ENCODE assay signal across 1 cellular context in genomic region chr1:35930593-35931423, GRCh38.
TF ChIP-seq lines count a peak whose summit lies in the region.

Gene AGO3 (plus strand): TSS chr1:35931105. CDS start chr1:35931427, 322 bp downstream.

TF ChIP-seq in K562, 482 proteins besides CTCF, POLR2A, EP300 and RAD21 (continued from another document and continues in another):
- TF ChIP-seq, protein P1, sequence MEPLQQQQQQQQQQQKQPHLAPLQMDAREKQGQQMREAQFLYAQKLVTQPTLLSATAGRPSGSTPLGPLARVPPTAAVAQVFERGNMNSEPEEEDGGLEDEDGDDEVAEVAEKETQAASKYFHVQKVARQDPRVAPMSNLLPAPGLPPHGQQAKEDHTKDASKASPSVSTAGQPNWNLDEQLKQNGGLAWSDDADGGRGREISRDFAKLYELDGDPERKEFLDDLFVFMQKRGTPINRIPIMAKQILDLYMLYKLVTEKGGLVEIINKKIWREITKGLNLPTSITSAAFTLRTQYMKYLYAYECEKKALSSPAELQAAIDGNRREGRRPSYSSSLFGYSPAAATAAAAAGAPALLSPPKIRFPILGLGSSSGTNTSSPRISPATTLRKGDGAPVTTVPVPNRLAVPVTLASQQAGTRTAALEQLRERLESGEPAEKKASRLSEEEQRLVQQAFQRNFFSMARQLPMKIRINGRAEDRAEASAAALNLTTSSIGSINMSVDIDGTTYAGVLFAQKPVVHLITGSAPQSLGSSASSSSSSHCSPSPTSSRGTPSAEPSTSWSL (CRISPR knock-in tag; IDR thresholded peaks at IDR 0.05; ENCODE audit: borderline replicate concordance) = no peak
- TF ChIP-seq ZNF584 (CRISPR knock-in tag; IDR thresholded peaks at IDR 0.05; ENCODE audit: low read depth) = peak; percentile 72; the same call in 1 of the 2 replicates
- peak in 1 of 2 experiments; percentile 98; a peak in 2 of 4 replicates for TF ChIP-seq ZNF639 (CRISPR knock-in tag; conservative IDR thresholded peaks at IDR 0.05 in 1 of 2, IDR thresholded peaks at IDR 0.05 in 1 of 2)
- peak; percentile 82 for TF ChIP-seq ESRRA (IDR thresholded peaks at IDR 0.05; ENCODE audit: borderline replicate concordance, low read depth)
- TF ChIP-seq CGGBP1 (CRISPR knock-in tag; IDR thresholded peaks at IDR 0.05) = peak; percentile 37; the same call in 1 of the 2 replicates
- peak; percentile 79 for TF ChIP-seq RB1 (IDR thresholded peaks at IDR 0.05; ENCODE audit: low read depth)
- TF ChIP-seq BRF2 (IDR thresholded peaks at IDR 0.05; ENCODE audit: borderline replicate concordance, insufficient read depth, insufficient read length) = no peak
- TF ChIP-seq ZNF57 (CRISPR knock-in tag; IDR thresholded peaks at IDR 0.05) = no peak
- peak; percentile 87 for TF ChIP-seq CREB1 (IDR thresholded peaks at IDR 0.05)
- TF ChIP-seq CREB1 (CRISPR knock-in tag; IDR thresholded peaks at IDR 0.05) = peak; percentile 85
- peak in 1 of 2 experiments; percentile 23; a peak in 1 of 4 replicates for TF ChIP-seq SRF (CRISPR knock-in tag; IDR thresholded peaks at IDR 0.05)
- TF ChIP-seq PURB (CRISPR knock-in tag; IDR thresholded peaks at IDR 0.05; ENCODE audit: low read depth) = no peak
- no peak for TF ChIP-seq SMC3 (conservative IDR thresholded peaks at IDR 0.05; ENCODE audit: insufficient read depth, low read depth, low read length)
- TF ChIP-seq, protein P2, sequence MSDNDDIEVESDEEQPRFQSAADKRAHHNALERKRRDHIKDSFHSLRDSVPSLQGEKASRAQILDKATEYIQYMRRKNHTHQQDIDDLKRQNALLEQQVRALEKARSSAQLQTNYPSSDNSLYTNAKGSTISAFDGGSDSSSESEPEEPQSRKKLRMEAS (CRISPR knock-in tag; IDR thresholded peaks at IDR 0.05) = peak; percentile 19
- TF ChIP-seq, protein P3, sequence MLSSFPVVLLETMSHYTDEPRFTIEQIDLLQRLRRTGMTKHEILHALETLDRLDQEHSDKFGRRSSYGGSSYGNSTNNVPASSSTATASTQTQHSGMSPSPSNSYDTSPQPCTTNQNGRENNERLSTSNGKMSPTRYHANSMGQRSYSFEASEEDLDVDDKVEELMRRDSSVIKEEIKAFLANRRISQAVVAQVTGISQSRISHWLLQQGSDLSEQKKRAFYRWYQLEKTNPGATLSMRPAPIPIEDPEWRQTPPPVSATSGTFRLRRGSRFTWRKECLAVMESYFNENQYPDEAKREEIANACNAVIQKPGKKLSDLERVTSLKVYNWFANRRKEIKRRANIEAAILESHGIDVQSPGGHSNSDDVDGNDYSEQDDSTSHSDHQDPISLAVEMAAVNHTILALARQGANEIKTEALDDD (IDR thresholded peaks at IDR 0.05) = no peak
- no peak; the same call in 1 of the 2 replicates for TF ChIP-seq DPF2 (IDR thresholded peaks at IDR 0.05)
- TF ChIP-seq KDM5B (IDR thresholded peaks at IDR 0.05; ENCODE audit: insufficient replicate concordance, low read depth, low read length) = peak; percentile 90
- no peak for TF ChIP-seq FOXJ3 (CRISPR knock-in tag; IDR thresholded peaks at IDR 0.05)
- TF ChIP-seq PRPF4 (IDR thresholded peaks at IDR 0.05; ENCODE audit: insufficient read depth, low read depth, low read length, poor library complexity, severe bottlenecking) = no peak
- no peak for TF ChIP-seq ZNF121 (CRISPR knock-in tag; conservative IDR thresholded peaks at IDR 0.05)
- no peak for TF ChIP-seq YBX1 (IDR thresholded peaks at IDR 0.05)
- TF ChIP-seq, protein P4, sequence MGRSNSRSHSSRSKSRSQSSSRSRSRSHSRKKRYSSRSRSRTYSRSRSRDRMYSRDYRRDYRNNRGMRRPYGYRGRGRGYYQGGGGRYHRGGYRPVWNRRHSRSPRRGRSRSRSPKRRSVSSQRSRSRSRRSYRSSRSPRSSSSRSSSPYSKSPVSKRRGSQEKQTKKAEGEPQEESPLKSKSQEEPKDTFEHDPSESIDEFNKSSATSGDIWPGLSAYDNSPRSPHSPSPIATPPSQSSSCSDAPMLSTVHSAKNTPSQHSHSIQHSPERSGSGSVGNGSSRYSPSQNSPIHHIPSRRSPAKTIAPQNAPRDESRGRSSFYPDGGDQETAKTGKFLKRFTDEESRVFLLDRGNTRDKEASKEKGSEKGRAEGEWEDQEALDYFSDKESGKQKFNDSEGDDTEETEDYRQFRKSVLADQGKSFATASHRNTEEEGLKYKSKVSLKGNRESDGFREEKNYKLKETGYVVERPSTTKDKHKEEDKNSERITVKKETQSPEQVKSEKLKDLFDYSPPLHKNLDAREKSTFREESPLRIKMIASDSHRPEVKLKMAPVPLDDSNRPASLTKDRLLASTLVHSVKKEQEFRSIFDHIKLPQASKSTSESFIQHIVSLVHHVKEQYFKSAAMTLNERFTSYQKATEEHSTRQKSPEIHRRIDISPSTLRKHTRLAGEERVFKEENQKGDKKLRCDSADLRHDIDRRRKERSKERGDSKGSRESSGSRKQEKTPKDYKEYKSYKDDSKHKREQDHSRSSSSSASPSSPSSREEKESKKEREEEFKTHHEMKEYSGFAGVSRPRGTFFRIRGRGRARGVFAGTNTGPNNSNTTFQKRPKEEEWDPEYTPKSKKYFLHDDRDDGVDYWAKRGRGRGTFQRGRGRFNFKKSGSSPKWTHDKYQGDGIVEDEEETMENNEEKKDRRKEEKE (IDR thresholded peaks at IDR 0.05; ENCODE audit: borderline replicate concordance in 1 of 2, control insufficient read depth in 1 of 2, low read depth in 2 of 2, low read length in 1 of 2) = peak in 1 of 2 experiments; percentile 96; a peak in 2 of 4 replicates
- 0 out of 2 replicates have a peak, but pooled peaks have one; percentile 4 for TF ChIP-seq HDAC2 (IDR thresholded peaks at IDR 0.05)
- peak; percentile 36; the same call in 1 of the 2 replicates for TF ChIP-seq SPI1 (IDR thresholded peaks at IDR 0.05; ENCODE audit: borderline replicate concordance, low read depth, low read length)
- TF ChIP-seq ZEB2 (IDR thresholded peaks at IDR 0.05) = no peak; the same call in 1 of the 2 replicates
- TF ChIP-seq, protein P5, sequence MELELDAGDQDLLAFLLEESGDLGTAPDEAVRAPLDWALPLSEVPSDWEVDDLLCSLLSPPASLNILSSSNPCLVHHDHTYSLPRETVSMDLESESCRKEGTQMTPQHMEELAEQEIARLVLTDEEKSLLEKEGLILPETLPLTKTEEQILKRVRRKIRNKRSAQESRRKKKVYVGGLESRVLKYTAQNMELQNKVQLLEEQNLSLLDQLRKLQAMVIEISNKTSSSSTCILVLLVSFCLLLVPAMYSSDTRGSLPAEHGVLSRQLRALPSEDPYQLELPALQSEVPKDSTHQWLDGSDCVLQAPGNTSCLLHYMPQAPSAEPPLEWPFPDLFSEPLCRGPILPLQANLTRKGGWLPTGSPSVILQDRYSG (tag; conservative IDR thresholded peaks at IDR 0.05; ENCODE audit: low read depth) = no peak
- peak; percentile 96 for TF ChIP-seq EGR1 (conservative IDR thresholded peaks at IDR 0.05)
- no peak for TF ChIP-seq TAL1 (IDR thresholded peaks at IDR 0.05)
- no peak for TF ChIP-seq SMARCA4 (IDR thresholded peaks at IDR 0.05)
- TF ChIP-seq ZSCAN29 (IDR thresholded peaks at IDR 0.05) = no peak
- peak; percentile 99 for TF ChIP-seq GABPA (tag; conservative IDR thresholded peaks at IDR 0.05; ENCODE audit: low read depth)
- no peak for TF ChIP-seq HMG20B (CRISPR knock-in tag; IDR thresholded peaks at IDR 0.05)
- no peak for TF ChIP-seq BMI1 (IDR thresholded peaks at IDR 0.05; ENCODE audit: low read length)
- TF ChIP-seq ZNF175 (CRISPR knock-in tag; IDR thresholded peaks at IDR 0.05; ENCODE audit: low read depth) = no peak; the same call in 1 of the 2 replicates
- TF ChIP-seq, protein P6, sequence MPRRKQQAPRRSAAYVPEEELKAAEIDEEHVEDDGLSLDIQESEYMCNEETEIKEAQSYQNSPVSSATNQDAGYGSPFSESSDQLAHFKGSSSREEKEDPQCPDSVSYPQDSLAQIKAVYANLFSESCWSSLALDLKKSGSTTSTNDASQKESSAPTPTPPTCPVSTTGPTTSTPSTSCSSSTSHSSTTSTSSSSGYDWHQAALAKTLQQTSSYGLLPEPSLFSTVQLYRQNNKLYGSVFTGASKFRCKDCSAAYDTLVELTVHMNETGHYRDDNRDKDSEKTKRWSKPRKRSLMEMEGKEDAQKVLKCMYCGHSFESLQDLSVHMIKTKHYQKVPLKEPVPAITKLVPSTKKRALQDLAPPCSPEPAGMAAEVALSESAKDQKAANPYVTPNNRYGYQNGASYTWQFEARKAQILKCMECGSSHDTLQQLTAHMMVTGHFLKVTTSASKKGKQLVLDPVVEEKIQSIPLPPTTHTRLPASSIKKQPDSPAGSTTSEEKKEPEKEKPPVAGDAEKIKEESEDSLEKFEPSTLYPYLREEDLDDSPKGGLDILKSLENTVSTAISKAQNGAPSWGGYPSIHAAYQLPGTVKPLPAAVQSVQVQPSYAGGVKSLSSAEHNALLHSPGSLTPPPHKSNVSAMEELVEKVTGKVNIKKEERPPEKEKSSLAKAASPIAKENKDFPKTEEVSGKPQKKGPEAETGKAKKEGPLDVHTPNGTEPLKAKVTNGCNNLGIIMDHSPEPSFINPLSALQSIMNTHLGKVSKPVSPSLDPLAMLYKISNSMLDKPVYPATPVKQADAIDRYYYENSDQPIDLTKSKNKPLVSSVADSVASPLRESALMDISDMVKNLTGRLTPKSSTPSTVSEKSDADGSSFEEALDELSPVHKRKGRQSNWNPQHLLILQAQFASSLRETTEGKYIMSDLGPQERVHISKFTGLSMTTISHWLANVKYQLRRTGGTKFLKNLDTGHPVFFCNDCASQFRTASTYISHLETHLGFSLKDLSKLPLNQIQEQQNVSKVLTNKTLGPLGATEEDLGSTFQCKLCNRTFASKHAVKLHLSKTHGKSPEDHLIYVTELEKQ (CRISPR knock-in tag; IDR thresholded peaks at IDR 0.05) = no peak
- no peak for TF ChIP-seq STAT5B (CRISPR knock-in tag; IDR thresholded peaks at IDR 0.05)
- peak; percentile 97 for TF ChIP-seq GATAD2B (IDR thresholded peaks at IDR 0.05; ENCODE audit: borderline replicate concordance)
- TF ChIP-seq, protein P7, sequence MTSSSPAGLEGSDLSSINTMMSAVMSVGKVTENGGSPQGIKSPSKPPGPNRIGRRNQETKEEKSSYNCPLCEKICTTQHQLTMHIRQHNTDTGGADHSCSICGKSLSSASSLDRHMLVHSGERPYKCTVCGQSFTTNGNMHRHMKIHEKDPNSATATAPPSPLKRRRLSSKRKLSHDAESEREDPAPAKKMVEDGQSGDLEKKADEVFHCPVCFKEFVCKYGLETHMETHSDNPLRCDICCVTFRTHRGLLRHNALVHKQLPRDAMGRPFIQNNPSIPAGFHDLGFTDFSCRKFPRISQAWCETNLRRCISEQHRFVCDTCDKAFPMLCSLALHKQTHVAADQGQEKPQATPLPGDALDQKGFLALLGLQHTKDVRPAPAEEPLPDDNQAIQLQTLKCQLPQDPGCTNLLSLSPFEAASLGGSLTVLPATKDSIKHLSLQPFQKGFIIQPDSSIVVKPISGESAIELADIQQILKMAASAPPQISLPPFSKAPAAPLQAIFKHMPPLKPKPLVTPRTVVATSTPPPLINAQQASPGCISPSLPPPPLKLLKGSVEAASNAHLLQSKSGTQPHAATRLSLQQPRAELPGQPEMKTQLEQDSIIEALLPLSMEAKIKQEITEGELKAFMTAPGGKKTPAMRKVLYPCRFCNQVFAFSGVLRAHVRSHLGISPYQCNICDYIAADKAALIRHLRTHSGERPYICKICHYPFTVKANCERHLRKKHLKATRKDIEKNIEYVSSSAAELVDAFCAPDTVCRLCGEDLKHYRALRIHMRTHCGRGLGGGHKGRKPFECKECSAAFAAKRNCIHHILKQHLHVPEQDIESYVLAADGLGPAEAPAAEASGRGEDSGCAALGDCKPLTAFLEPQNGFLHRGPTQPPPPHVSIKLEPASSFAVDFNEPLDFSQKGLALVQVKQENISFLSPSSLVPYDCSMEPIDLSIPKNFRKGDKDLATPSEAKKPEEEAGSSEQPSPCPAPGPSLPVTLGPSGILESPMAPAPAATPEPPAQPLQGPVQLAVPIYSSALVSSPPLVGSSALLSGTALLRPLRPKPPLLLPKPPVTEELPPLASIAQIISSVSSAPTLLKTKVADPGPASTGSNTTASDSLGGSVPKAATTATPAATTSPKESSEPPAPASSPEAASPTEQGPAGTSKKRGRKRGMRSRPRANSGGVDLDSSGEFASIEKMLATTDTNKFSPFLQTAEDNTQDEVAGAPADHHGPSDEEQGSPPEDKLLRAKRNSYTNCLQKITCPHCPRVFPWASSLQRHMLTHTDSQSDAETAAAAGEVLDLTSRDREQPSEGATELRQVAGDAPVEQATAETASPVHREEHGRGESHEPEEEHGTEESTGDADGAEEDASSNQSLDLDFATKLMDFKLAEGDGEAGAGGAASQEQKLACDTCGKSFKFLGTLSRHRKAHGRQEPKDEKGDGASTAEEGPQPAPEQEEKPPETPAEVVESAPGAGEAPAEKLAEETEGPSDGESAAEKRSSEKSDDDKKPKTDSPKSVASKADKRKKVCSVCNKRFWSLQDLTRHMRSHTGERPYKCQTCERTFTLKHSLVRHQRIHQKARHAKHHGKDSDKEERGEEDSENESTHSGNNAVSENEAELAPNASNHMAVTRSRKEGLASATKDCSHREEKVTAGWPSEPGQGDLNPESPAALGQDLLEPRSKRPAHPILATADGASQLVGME (CRISPR knock-in tag; IDR thresholded peaks at IDR 0.05) = no peak; the same call in 1 of the 2 replicates
- TF ChIP-seq, protein P8, sequence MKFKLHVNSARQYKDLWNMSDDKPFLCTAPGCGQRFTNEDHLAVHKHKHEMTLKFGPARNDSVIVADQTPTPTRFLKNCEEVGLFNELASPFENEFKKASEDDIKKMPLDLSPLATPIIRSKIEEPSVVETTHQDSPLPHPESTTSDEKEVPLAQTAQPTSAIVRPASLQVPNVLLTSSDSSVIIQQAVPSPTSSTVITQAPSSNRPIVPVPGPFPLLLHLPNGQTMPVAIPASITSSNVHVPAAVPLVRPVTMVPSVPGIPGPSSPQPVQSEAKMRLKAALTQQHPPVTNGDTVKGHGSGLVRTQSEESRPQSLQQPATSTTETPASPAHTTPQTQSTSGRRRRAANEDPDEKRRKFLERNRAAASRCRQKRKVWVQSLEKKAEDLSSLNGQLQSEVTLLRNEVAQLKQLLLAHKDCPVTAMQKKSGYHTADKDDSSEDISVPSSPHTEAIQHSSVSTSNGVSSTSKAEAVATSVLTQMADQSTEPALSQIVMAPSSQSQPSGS (CRISPR knock-in tag; IDR thresholded peaks at IDR 0.05) = no peak
- peak; percentile 30 for TF ChIP-seq NCOA4 (IDR thresholded peaks at IDR 0.05; ENCODE audit: partially characterized antibody)
- TF ChIP-seq WHSC1 (IDR thresholded peaks at IDR 0.05; ENCODE audit: low read length) = no peak
